Comparison of ENCODE assay signal across 20 cellular contexts in genomic region chr15:61480295-61480694, GRCh38.
"Had no signal": no experiment of that assay in that cellular context is flagged by ENCODE, and none has a peak within 500 bp of the region (broad histone marks: within the 10 kb centered on the region; RNA-seq: fewer than 3 reads in every experiment).

No MANE protein-coding gene starts in this region.

- ATAC-seq: esophagus mucosa; gastrocnemius medialis; left ventricle myocardium superior; lower lobe of right lung; natural killer cell; sciatic nerve; stimulated activated naive B cell treated with anti-CD40 and anti-IgM and Interleukin-4, amounts not matched to agents 10 μg/mL and 1 μg/mL and 100 μg/mL, for 72 hours had no signal

- H3K4me3 ChIP-seq: colonic mucosa, gastrocnemius medialis, lower lobe of right lung, pancreas, thoracic aorta, tibial nerve, upper lobe of left lung, uterus had no signal

- H3K27me3 ChIP-seq: colonic mucosa, gastrocnemius medialis, neutrophil, pancreas, tibial nerve, upper lobe of left lung, uterus had no signal

- FAIRE-seq: keratinocyte, pancreas had no signal

- H3K27ac ChIP-seq: colonic mucosa, epithelial cell of prostate, gastrocnemius medialis, lower lobe of right lung, neutrophil, pancreas, thoracic aorta, tibial nerve, upper lobe of left lung, uterus had no signal

- H3K9me3 ChIP-seq: colonic mucosa, gastrocnemius medialis, lower lobe of right lung, neutrophil, pancreas, thoracic aorta, tibial nerve, upper lobe of left lung, uterus had no signal

- H3K36me3 ChIP-seq: colonic mucosa, gastrocnemius medialis, lower lobe of right lung, neutrophil, pancreas, thoracic aorta, tibial nerve, upper lobe of left lung, uterus had no signal

- DNase-seq: colonic mucosa; effector CD8-positive, alpha-beta T cell; endodermal cell; gastrocnemius medialis; head of caudate nucleus; left ventricle myocardium superior; lower lobe of right lung; natural killer cell; stimulated activated CD4-positive, alpha-beta T cell treated with anti-CD3 and anti-CD28 coated beads, Interleukin-4, amount 100 ng/mL, for 4 hours; stimulated activated naive B cell treated with anti-CD40 and anti-IgM and Interleukin-4, amounts not matched to agents 10 μg/mL and 1 μg/mL and 100 μg/mL, for 72 hours; upper lobe of left lung; uterus had no signal
